8 cellular contexts compared by ENCODE assay signal in the genomic region with DNA sequence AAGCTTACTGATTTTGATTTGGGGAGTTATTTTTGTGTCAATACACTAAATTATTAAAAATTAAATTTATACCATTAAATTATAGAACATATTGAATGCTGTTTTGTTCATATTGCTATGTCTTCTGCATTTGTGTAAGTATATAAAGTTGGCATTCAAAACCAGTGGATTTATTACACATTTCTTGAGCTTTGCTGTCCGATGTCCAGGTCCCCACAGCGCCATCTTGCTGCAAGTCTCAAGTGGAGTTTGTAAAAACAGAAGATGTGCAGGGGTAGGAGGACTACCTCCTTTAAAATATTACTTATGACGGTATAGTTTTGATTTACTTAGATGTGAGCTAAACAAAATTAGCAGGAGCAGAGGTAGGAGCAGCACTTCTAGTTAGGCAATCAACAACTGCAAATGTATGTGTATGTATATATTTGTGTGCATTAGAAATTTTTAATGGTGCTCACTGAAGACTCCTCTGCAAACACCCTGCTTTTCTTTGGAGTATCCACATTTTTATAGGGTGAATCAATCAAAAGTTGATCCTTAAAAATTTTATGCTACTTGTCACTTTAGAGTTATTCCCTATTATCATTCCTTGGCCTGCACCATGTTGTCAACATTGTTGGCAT. TPM values are rescaled to one million over a fixed set of nuclear protein-coding genes. Genes with fewer than 3 reads are reported as not detected.
DNase-seq lines count a peak whose midpoint lies in the region; ATAC-seq and TF ChIP-seq lines count a peak whose summit lies in the region.

No MANE protein-coding gene starts in this region.

- DNase-seq in Caki2 (ENCODE audit: low read depth) (peak; percentile 29), KBM-7 (peak; percentile 40), erythroblast (lab: John Stamatoyannopoulos, UW) (peak; percentile 67 to 77)
- peak; percentile 39 to 42 for DNase-seq in activated CD4-positive, alpha-beta T cell treated with anti-CD3 and anti-CD28 coated beads, Interleukin-2, amount 50 U/mL, for 4 hours
- DNase-seq in naive thymus-derived CD8-positive, alpha-beta T cell = peak; percentile 15 to 67 (median 30)
- no peak for DNase-seq in effector CD8-positive, alpha-beta T cell (lab: John Stamatoyannopoulos, UW)

- H3K9me3 Mint-ChIP-seq in naive thymus-derived CD8-positive, alpha-beta T cell = no peaks in the 10 kb centered on the region
- no peaks in the 10 kb centered on the region for H3K9me3 Mint-ChIP-seq in stimulated activated memory B cell treated with anti-CD40 and anti-IgM and Interleukin-4, amounts not matched to agents 10 μg/mL and 1 μg/mL and 100 μg/mL, for 72 hours

- H3K4me1 Mint-ChIP-seq in naive thymus-derived CD8-positive, alpha-beta T cell = peaks cover 15 to 41% (median 39%) of the 10 kb centered on the region in 4 donors
- H3K4me1 Mint-ChIP-seq in stimulated activated memory B cell treated with anti-CD40 and anti-IgM and Interleukin-4, amounts not matched to agents 10 μg/mL and 1 μg/mL and 100 μg/mL, for 72 hours = peaks cover 27% of the 10 kb centered on the region

- no peaks in the 10 kb centered on the region for H3K27me3 Mint-ChIP-seq in naive thymus-derived CD8-positive, alpha-beta T cell
- no peaks in the 10 kb centered on the region for H3K27me3 Mint-ChIP-seq in stimulated activated memory B cell treated with anti-CD40 and anti-IgM and Interleukin-4, amounts not matched to agents 10 μg/mL and 1 μg/mL and 100 μg/mL, for 72 hours

- no peak overlapping the region for H3K4me3 Mint-ChIP-seq in naive thymus-derived CD8-positive, alpha-beta T cell
- no peak overlapping the region for H3K4me3 Mint-ChIP-seq in stimulated activated memory B cell treated with anti-CD40 and anti-IgM and Interleukin-4, amounts not matched to agents 10 μg/mL and 1 μg/mL and 100 μg/mL, for 72 hours

- in situ Hi-C loops in Caki2 (cut with HindIII; ENCODE audit: low pct_unique_long_range_greater_than_20kb, low sequenced_read_pairs) (no loop called here), KBM-7 (cut with MboI; ENCODE audit: low pct_unique_long_range_greater_than_20kb, low sequenced_read_pairs) (no loop called here)

- peak; percentile 46 to 50 for ATAC-seq in naive thymus-derived CD8-positive, alpha-beta T cell
- ATAC-seq in stimulated activated memory B cell treated with anti-CD40 and anti-IgM and Interleukin-4, amounts not matched to agents 10 μg/mL and 1 μg/mL and 100 μg/mL, for 72 hours = no peak
- ATAC-seq in GM19328 (IDR thresholded peaks at IDR 0.05; ENCODE audit: unreplicated experiment) = no peak

- POLR2A ChIA-PET in naive thymus-derived CD8-positive, alpha-beta T cell (lab: Charles Lee) = interaction anchor here (1.0 kb wide), 1 partner anchor 40 kb away, joined by 3 read pairs; no protein-coding TSS in a partner anchor

- H3K36me3 Mint-ChIP-seq in naive thymus-derived CD8-positive, alpha-beta T cell = peaks cover 0 to 22% (median 5%) of the 10 kb centered on the region in 3 donors
- H3K36me3 Mint-ChIP-seq in stimulated activated memory B cell treated with anti-CD40 and anti-IgM and Interleukin-4, amounts not matched to agents 10 μg/mL and 1 μg/mL and 100 μg/mL, for 72 hours = peaks cover 41% of the 10 kb centered on the region

- peak overlapping the region in 1 of 10 donors; percentile 37 for H3K27ac Mint-ChIP-seq in naive thymus-derived CD8-positive, alpha-beta T cell
- no peak overlapping the region for H3K27ac Mint-ChIP-seq in stimulated activated memory B cell treated with anti-CD40 and anti-IgM and Interleukin-4, amounts not matched to agents 10 μg/mL and 1 μg/mL and 100 μg/mL, for 72 hours

- no peak for TF ChIP-seq POLR2A in erythroblast (IDR thresholded peaks at IDR 0.05; ENCODE audit: low read length)

RNA-seq across cellular contexts. Expression of gene CPEB4, which starts 37.4 kb away (rescaled TPM):
- total RNA-seq in Caki2 (2014; rRNA removed; shearing (Covaris generic); ENCODE audit: low replicate concordance) = 0.90 and 9.8 TPM in 2 replicates
- 10 to 100 TPM; 14.4 to 16.0 TPM for total RNA-seq in naive thymus-derived CD8-positive, alpha-beta T cell
- 1 to 10 TPM; 1.2 to 4.4 (median 2.8) TPM for polyA plus RNA-seq in naive thymus-derived CD8-positive, alpha-beta T cell

Comparison
In these comparisons a context has a peak if more than half of its experiments do, and no peak if none do; other contexts are left out.
1. ATAC-seq: peak in naive thymus-derived CD8-positive, alpha-beta T cell (2 of 2); none in stimulated activated memory B cell treated with anti-CD40 and anti-IgM and Interleukin-4, amounts not matched to agents 10 μg/mL and 1 μg/mL and 100 μg/mL, for 72 hours (single experiment) and GM19328 (single experiment).